In the genomic region with DNA sequence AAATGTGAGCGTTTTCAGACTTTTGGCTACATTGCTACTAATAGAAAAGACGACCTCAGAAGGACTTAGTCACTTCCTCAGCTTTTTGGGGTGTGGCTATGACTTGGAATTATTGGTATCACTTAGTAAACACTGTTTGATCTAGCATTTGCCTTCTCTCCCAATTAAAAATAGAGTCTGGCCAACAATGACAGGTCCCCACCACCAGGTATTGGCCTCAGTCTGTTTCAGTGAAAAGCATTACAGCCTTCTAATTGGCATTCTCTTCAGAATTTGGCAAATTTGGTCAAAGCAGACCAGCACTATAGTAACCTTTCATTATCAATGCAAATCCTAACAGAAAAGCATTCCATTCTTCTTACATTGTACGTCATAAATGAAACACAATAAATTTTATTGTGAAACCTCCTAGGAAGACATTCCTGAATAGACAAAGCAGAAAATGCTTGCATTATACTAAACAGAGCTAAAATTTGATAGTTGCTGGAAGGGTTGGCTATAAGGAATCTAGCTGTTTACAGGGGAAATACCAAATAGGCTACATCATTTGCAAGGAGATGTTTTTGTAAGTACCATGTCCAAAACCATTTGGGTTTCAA, we compare ENCODE assay signal across 2 cellular contexts.
TF ChIP-seq lines count a peak whose summit lies in the region.

No MANE protein-coding gene starts in this region.

TF ChIP-seq in H1, 55 proteins besides CTCF, POLR2A, EP300 and RAD21:
- TF ChIP-seq EGR1 (IDR thresholded peaks at IDR 0.05; ENCODE audit: borderline replicate concordance, low read depth, low read length) (no peak), TCF12 (IDR thresholded peaks at IDR 0.05; ENCODE audit: low read depth, low read length) (no peak), EZH2 (IDR thresholded peaks at IDR 0.05; ENCODE audit: low read depth, low read length, severe bottlenecking) (no peak), RFX5 (IDR thresholded peaks at IDR 0.05; ENCODE audit: borderline replicate concordance, low read depth, low read length) (no peak), BACH1 (IDR thresholded peaks at IDR 0.05; ENCODE audit: low read length) (no peak), SAP30 (IDR thresholded peaks at IDR 0.05; ENCODE audit: insufficient read depth, insufficient replicate concordance, low read length) (no peak), HDAC2 (IDR thresholded peaks at IDR 0.05; ENCODE audit: borderline replicate concordance in 1 of 2, low read depth in 2 of 2, low read length in 2 of 2) (no peak), SRF (IDR thresholded peaks at IDR 0.05; ENCODE audit: low read depth, low read length) (no peak), CHD1 (IDR thresholded peaks at IDR 0.05; ENCODE audit: low read depth, low read length) (no peak), CBX8 (IDR thresholded peaks at IDR 0.05; ENCODE audit: borderline replicate concordance, low read depth, low read length) (no peak), KDM1A (IDR thresholded peaks at IDR 0.05; ENCODE audit: borderline replicate concordance, low read length) (no peak), ZNF274 (IDR thresholded peaks at IDR 0.05; ENCODE audit: borderline replicate concordance, extremely low read depth, low read length) (no peak), CHD2 (IDR thresholded peaks at IDR 0.05; ENCODE audit: low read length) (no peak)
- TF ChIP-seq, protein P1, sequence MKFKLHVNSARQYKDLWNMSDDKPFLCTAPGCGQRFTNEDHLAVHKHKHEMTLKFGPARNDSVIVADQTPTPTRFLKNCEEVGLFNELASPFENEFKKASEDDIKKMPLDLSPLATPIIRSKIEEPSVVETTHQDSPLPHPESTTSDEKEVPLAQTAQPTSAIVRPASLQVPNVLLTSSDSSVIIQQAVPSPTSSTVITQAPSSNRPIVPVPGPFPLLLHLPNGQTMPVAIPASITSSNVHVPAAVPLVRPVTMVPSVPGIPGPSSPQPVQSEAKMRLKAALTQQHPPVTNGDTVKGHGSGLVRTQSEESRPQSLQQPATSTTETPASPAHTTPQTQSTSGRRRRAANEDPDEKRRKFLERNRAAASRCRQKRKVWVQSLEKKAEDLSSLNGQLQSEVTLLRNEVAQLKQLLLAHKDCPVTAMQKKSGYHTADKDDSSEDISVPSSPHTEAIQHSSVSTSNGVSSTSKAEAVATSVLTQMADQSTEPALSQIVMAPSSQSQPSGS (IDR thresholded peaks at IDR 0.05; ENCODE audit: low read length) = no peak
- TF ChIP-seq, protein P2, sequence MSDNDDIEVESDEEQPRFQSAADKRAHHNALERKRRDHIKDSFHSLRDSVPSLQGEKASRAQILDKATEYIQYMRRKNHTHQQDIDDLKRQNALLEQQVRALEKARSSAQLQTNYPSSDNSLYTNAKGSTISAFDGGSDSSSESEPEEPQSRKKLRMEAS (IDR thresholded peaks at IDR 0.05) = no peak

TF ChIP-seq in GM12891, 5 proteins besides CTCF, POLR2A, EP300 and RAD21:
- no peak for TF ChIP-seq PAX5 (IDR thresholded peaks at IDR 0.05; ENCODE audit: insufficient read depth, low read length, severe bottlenecking)
- TF ChIP-seq SPI1 (IDR thresholded peaks at IDR 0.05; ENCODE audit: low read depth, low read length) = no peak
- no peak for TF ChIP-seq POLR2AphosphoS5 (IDR thresholded peaks at IDR 0.05; ENCODE audit: low read depth, low read length)
- no peak for TF ChIP-seq TAF1 (IDR thresholded peaks at IDR 0.05; ENCODE audit: low read depth, low read length)
- no peak for TF ChIP-seq POU2F2 (IDR thresholded peaks at IDR 0.05; ENCODE audit: low read depth, low read length)
